Comparison of ENCODE assay signal across 8 cellular contexts in the genomic region with DNA sequence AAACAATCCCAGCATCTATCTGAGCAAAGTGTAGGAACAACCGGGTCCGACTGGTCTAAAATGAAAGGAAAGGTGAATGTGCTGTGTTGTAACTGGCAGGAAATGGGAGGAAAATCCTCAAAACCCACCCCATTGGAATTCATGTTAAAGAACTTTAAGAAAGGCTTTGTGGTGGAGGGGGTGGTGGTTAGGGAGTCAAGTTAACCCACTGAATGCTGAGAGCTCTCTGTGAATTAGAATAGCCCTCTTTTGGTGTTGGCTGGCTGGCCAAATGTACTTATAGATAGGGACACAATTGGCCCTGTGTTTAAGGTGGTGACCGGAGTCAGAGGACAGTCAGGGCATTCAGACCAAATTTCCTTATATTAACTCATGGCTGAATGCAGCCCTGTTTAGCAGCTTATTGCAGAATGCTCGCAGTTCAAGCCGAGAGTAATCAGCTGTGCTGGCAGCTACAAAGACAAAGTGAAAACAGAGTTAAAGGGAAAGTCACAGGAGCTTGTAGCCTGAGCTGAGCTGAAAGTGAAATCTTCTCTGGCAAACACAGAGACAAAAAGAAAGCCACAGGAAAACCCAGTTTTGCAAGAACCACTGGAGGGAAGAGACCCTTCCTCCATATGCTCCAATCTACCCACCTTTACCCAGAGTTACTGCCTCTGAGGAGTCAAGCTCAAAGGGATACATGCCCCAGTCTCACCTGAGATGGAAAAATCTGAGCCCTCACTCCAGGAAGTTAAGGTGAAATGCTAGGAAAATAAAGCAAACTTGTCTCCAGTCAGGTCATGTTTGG. TPM values are rescaled to one million over a fixed set of nuclear protein-coding genes. Genes with fewer than 3 reads are reported as not detected.
DNase-seq lines count a peak whose midpoint lies in the region; ATAC-seq and TF ChIP-seq lines count a peak whose summit lies in the region.

No MANE protein-coding gene starts in this region.

- peak overlapping the region; percentile 30 for H3K9ac ChIP-seq in skeletal muscle satellite cell (ENCODE audit: low read depth, low read length)

- H3K27me3 ChIP-seq in skeletal muscle satellite cell (ENCODE audit: control insufficient read depth, insufficient read depth, low read length) = no peaks in the 10 kb centered on the region

- peak; percentile 73 for ATAC-seq in GM21381 (IDR thresholded peaks at IDR 0.05; ENCODE audit: unreplicated experiment)
- ATAC-seq in HG03442 (IDR thresholded peaks at IDR 0.05; ENCODE audit: unreplicated experiment) = peak; percentile 74

- H3K4me2 ChIP-seq in skeletal muscle satellite cell (ENCODE audit: low read length) = peak overlapping the region; percentile 31

- H3K36me3 ChIP-seq in skeletal muscle satellite cell (ENCODE audit: insufficient read depth, low read length) = no peaks in the 10 kb centered on the region

- H3K4me3 ChIP-seq in fibroblast of pulmonary artery (replicated peaks; ENCODE audit: low read depth, low read length) = no peak overlapping the region
- no peak overlapping the region for H3K4me3 ChIP-seq in skeletal muscle satellite cell (ENCODE audit: low read length)

- DNase-seq in fibroblast of pulmonary artery (ENCODE audit: low read depth) = peak; percentile 52
- no peak for DNase-seq in stimulated activated CD4-positive, alpha-beta T cell treated with anti-CD3 and anti-CD28 coated beads, Interleukin-4, amount 100 ng/mL, for 24 hours
- DNase-seq in NCI-H526 treated with DMSO at 0.1 percent for 48 hours (lab: John Stamatoyannopoulos, UW) = no peak
- DNase-seq in posterior vena cava (ENCODE audit: low spot score) = no peak
- DNase-seq in GM19240 (ENCODE audit: insufficient read length, low spot score) = no peak

- no peaks in the 10 kb centered on the region for H3K9me3 ChIP-seq in skeletal muscle satellite cell (replicated peaks; ENCODE audit: low read length)

- H3K4me1 ChIP-seq in skeletal muscle satellite cell (ENCODE audit: control insufficient read depth, insufficient read depth, low read length) = peaks cover 27% of the 10 kb centered on the region

- TF ChIP-seq CTCF in fibroblast of pulmonary artery (IDR thresholded peaks at IDR 0.05; ENCODE audit: low read length, missing control alignments) = no peak

- intact Hi-C loops in posterior vena cava (cut with DNase I) = loop anchor here in 1 of 2 donors (2.0 kb wide), 1 partner anchor 77 kb away; no protein-coding TSS in a partner anchor

RNA-seq across cellular contexts. Expression of gene UGT2B7, which starts 38.5 kb away (rescaled TPM):
- total RNA-seq in skeletal muscle satellite cell (2012; rRNA removed) = not detected in 2 replicates
- not detected for total RNA-seq in posterior vena cava
